ENCODE assay signal across 9 cellular contexts in the genomic region with DNA sequence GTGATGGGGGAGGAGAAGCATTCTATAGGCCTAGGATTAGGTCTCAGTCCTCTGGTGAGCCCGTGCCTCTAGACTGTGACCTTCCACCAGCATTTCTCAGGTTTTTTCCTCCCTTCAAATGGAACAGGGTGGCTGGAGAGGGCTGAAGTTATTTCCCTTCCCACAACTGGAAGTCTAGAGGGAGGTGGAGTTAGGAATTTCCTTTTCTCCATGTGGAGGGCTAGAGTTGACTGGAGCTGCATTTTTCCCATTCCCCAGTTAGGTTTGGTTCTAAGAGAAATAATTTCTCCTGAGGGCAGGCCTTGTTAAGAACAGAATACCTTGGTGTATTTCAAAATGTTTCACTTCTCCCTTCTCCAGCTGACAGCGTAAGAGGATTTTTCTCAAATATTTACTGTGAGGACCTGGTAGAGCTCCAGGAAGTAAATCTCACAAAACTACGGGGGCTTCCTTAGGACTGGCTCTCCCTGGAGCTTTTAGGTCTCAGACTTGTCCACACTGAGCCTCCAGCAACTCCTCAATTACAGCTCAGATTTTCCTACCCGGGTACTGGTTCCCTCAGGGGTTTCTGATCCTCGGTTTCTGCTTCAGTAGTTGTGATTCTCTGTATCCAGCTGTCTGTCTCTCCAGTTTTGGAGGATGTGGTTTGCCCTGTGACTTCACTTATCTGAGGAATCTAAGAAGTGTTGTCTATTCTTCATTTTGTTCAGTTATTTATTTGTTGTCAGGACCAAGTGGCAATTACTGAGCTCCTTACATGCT. TPM values are rescaled to one million over a fixed set of nuclear protein-coding genes. Genes with fewer than 3 reads are reported as not detected.
DNase-seq lines count a peak whose midpoint lies in the region; ATAC-seq, FAIRE-seq and TF ChIP-seq lines count a peak whose summit lies in the region.
"Had no signal": no experiment of that assay in that cellular context is flagged by ENCODE, and none has a peak within 500 bp of the region (broad histone marks: within the 10 kb centered on the region; RNA-seq: fewer than 3 reads in every experiment).

No MANE protein-coding gene starts in this region.

- POLR2A ChIA-PET in endothelial cell of umbilical vein (lab: Charles Lee) = interaction anchor here (1.1 kb wide), 1 partner anchor 10 kb away, joined by 4 read pairs; no protein-coding TSS in a partner anchor
- POLR2A ChIA-PET in HEK293T (lab: Yijun Ruan, JAX) = interaction anchor here (0.9 to 2.0 kb wide), 2 partner anchors 61 to 115 kb away, joined by 3 to 7 read pairs; no protein-coding TSS in a partner anchor

- BruUV-seq in endothelial cell of umbilical vein (replicated peaks; lab: Mats Ljungman, UMichigan) = no TSS peak

- CTCF ChIA-PET in endothelial cell of umbilical vein (lab: Charles Lee) = interaction anchor here (0.6 to 1.8 kb wide), 13 partner anchors 9 to 357 kb away, joined by 3 to 9 read pairs (median 3); no protein-coding TSS in a partner anchor
- CTCF ChIA-PET in HEK293T (lab: Yijun Ruan, JAX) = no interaction called here

- TF ChIP-seq POLR2A in endothelial cell of umbilical vein (IDR thresholded peaks at IDR 0.05; ENCODE audit: low read depth, low read length) (no peak), gastrocnemius medialis (IDR thresholded peaks at IDR 0.05) (no peak)

- H4K20me1 ChIP-seq in endothelial cell of umbilical vein (replicated peaks; ENCODE audit: control insufficient read depth, extremely low read depth, insufficient read depth, low read length) = peaks cover 2% of the 10 kb centered on the region

- FAIRE-seq in RCC 7860 (lab: Jason Lieb, UNC) (peak; percentile 85), endothelial cell of umbilical vein (lab: Jason Lieb, UNC) (no peak)

- no peaks in the 10 kb centered on the region for H3K27me3 ChIP-seq in endothelial cell of umbilical vein (ENCODE audit: control insufficient read depth in 2 of 2, insufficient read depth in 2 of 2, low read length in 2 of 2)
- H3K27me3 ChIP-seq in gastrocnemius medialis = no peaks in the 10 kb centered on the region

- dilution Hi-C loops in endothelial cell of umbilical vein (cut with MboI; ENCODE audit: extremely low pct_ligation_motif_present, low sequenced_read_pairs) = no loop called here

- intact Hi-C loops in endothelial cell of umbilical vein (cut with micrococcal nuclease) = no loop called here
- intact Hi-C loops in gastrocnemius medialis (cut with DNase I; ENCODE audit: low total_unique reads) = loop anchor here (2.0 kb wide), 1 partner anchor 18 kb away; no protein-coding TSS in a partner anchor

- H2AFZ ChIP-seq in endothelial cell of umbilical vein (ENCODE audit: low read depth, low read length) = no peak overlapping the region

- DNase-seq in DMS 273 (lab: John Stamatoyannopoulos, UW; ENCODE audit: unreplicated experiment) (peak; percentile 7), DMS 273 treated with DMSO at 0.1 percent for 48 hours (lab: John Stamatoyannopoulos, UW) (no peak), RCC 7860 (ENCODE audit: low spot score) (peak; percentile 65), endothelial cell of umbilical vein (ENCODE audit: low read depth, low spot score) (peak; percentile 49), gastrocnemius medialis (no peak), HEK293T (ENCODE audit: extremely low spot score) (no peak), GM20000 (ENCODE audit: low spot score) (no peak)

- H3K4me2 ChIP-seq in endothelial cell of umbilical vein (ENCODE audit: insufficient read depth, low read length) = peak overlapping the region; percentile 27

- H3K36me3 ChIP-seq in endothelial cell of umbilical vein (ENCODE audit: control insufficient read depth in 2 of 2, extremely low read depth in 1 of 2, insufficient read depth in 2 of 2, low read length in 2 of 2) (no peaks in the 10 kb centered on the region), gastrocnemius medialis (no peaks in the 10 kb centered on the region)

- ATAC-seq in gastrocnemius medialis (no peak), GM21526 (IDR thresholded peaks at IDR 0.05; ENCODE audit: low FRiP score, unreplicated experiment) (no peak)

- H3K4me1 ChIP-seq in endothelial cell of umbilical vein (ENCODE audit: control insufficient read depth, extremely low read depth, insufficient read depth, low read length) = peaks cover 16% of the 10 kb centered on the region
- H3K4me1 ChIP-seq in gastrocnemius medialis = peaks cover 47 to 56% of the 10 kb centered on the region in 2 donors

- no peak for TF ChIP-seq CTCF in endothelial cell of umbilical vein (IDR thresholded peaks at IDR 0.05; ENCODE audit: extremely low read depth in 1 of 2, insufficient read depth in 1 of 2, low read depth in 1 of 2, low read length in 2 of 2)
- no peak for TF ChIP-seq CTCF in gastrocnemius medialis (IDR thresholded peaks at IDR 0.05 in 4 of 5, conservative IDR thresholded peaks at IDR 0.05 in 1 of 5)
- TF ChIP-seq CTCF in GM20000 (IDR thresholded peaks at IDR 0.05; ENCODE audit: extremely low read depth, missing control alignments) = no peak

- H3K9ac ChIP-seq in endothelial cell of umbilical vein (replicated peaks; ENCODE audit: extremely low read depth, insufficient read depth, low read length) = no peak overlapping the region

- in situ Hi-C loops in gastrocnemius medialis (cut with MboI; ENCODE audit: low sequenced_read_pairs in 4 of 4) = loop anchor here in 2 of 4 donors (5.0 to 25.0 kb wide), 3 partner anchors 48 to 197 kb away; partner anchors contain the start of gene JMJD1C (in 1 of the 2)

- peaks cover 92% of the 10 kb centered on the region for H3K79me2 ChIP-seq in endothelial cell of umbilical vein (ENCODE audit: control insufficient read depth, insufficient read depth, low read length)

- no peak overlapping the region for H3K27ac ChIP-seq in endothelial cell of umbilical vein (ENCODE audit: insufficient read depth, low read depth, low read length)
- peak overlapping the region; percentile 34 to 68 (median 63) for H3K27ac ChIP-seq in gastrocnemius medialis
- H3K27ac ChIP-seq: 22Rv1 had no signal

- no peaks in the 10 kb centered on the region for H3K9me1 ChIP-seq in endothelial cell of umbilical vein (replicated peaks; ENCODE audit: control insufficient read depth, extremely low read depth, insufficient read depth, low read length)

- H3K9me3 ChIP-seq in endothelial cell of umbilical vein (replicated peaks; ENCODE audit: control insufficient read depth, insufficient read depth, low read length) (no peaks in the 10 kb centered on the region), gastrocnemius medialis (no peaks in the 10 kb centered on the region)

- H3K4me3 ChIP-seq in endothelial cell of umbilical vein (replicated peaks in 1 of 3; ENCODE audit: insufficient read depth in 1 of 3, low read depth in 1 of 3, low read length in 3 of 3) (no peak overlapping the region), gastrocnemius medialis (peak overlapping the region in 1 of 4 donors; percentile 15)

TF ChIP-seq in endothelial cell of umbilical vein, 7 proteins besides CTCF, POLR2A, EP300 and RAD21:
- TF ChIP-seq EZH2 (IDR thresholded peaks at IDR 0.05; ENCODE audit: borderline replicate concordance, low read depth, low read length, severe bottlenecking) = no peak
- TF ChIP-seq GATA2 (IDR thresholded peaks at IDR 0.05; ENCODE audit: insufficient read depth, insufficient read length, low read depth, low read length) = peak; percentile 11
- TF ChIP-seq, protein P1, sequence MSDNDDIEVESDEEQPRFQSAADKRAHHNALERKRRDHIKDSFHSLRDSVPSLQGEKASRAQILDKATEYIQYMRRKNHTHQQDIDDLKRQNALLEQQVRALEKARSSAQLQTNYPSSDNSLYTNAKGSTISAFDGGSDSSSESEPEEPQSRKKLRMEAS (IDR thresholded peaks at IDR 0.05; ENCODE audit: insufficient read depth, insufficient read length) = no peak
TF ChIP-seq in endothelial cell of umbilical vein: peak in this region for 1.

TF ChIP-seq in HEK293T, 16 proteins besides CTCF, POLR2A, EP300 and RAD21 (continues in another document):
- TF ChIP-seq TARDBP (IDR thresholded peaks at IDR 0.05) (no peak), ELF4 (IDR thresholded peaks at IDR 0.05) (no peak), HDGF (IDR thresholded peaks at IDR 0.05; ENCODE audit: borderline replicate concordance) (no peak), FOXM1 (IDR thresholded peaks at IDR 0.05; ENCODE audit: borderline replicate concordance) (no peak), ZNF384 (IDR thresholded peaks at IDR 0.05) (no peak), FOXK2 (IDR thresholded peaks at IDR 0.05) (no peak), BHLHE40 (IDR thresholded peaks at IDR 0.05; ENCODE audit: borderline replicate concordance) (no peak), SP1 (IDR thresholded peaks at IDR 0.05) (no peak), PKNOX1 (IDR thresholded peaks at IDR 0.05) (no peak), NFRKB (IDR thresholded peaks at IDR 0.05) (no peak)

RNA-seq across cellular contexts. Expression of gene REEP3, which starts 6.0 kb away (rescaled TPM):
- total RNA-seq in endothelial cell of umbilical vein = 48.3 and 56.6 TPM in 2 replicates
- polyA plus RNA-seq in endothelial cell of umbilical vein = 10.6 and 12.3 TPM in 2 replicates
- polyA plus RNA-seq in endothelial cell of umbilical vein (2011; cell fraction: cytosol; rRNA removed) = 18.7 and 19.0 TPM in 2 replicates
- polyA plus RNA-seq in endothelial cell of umbilical vein (2011; cell fraction: nucleus; rRNA removed) = 8.5 and 10.6 TPM in 2 replicates
- polyA plus RNA-seq in endothelial cell of umbilical vein (2012) = 22.5 and 25.9 TPM in 2 replicates
- 12.8 and 13.7 TPM in 2 replicates for polyA minus RNA-seq in endothelial cell of umbilical vein
- 7.6 TPM for polyA minus RNA-seq in endothelial cell of umbilical vein (2011; cell fraction: cytosol; rRNA and poly(A)+ RNA removed)
- 7.2 and 10.0 TPM in 2 replicates for polyA minus RNA-seq in endothelial cell of umbilical vein (2011; cell fraction: nucleus; rRNA and poly(A)+ RNA removed)
- 10 to 100 TPM; 22.8 to 36.7 (median 32.1) TPM for total RNA-seq in gastrocnemius medialis

RNA-seq across cellular contexts. Expression of gene JMJD1C, which starts 49.4 kb away (rescaled TPM):
- 93.3 and 97.1 TPM in 2 replicates for total RNA-seq in endothelial cell of umbilical vein
- polyA plus RNA-seq in endothelial cell of umbilical vein = 23.9 and 32.1 TPM in 2 replicates
- 20.4 and 23.2 TPM in 2 replicates for polyA plus RNA-seq in endothelial cell of umbilical vein (2011; cell fraction: cytosol; rRNA removed)
- polyA plus RNA-seq in endothelial cell of umbilical vein (2011; cell fraction: nucleus; rRNA removed) = 175 and 198 TPM in 2 replicates
- 45.5 and 51.5 TPM in 2 replicates for polyA plus RNA-seq in endothelial cell of umbilical vein (2012)
- polyA minus RNA-seq in endothelial cell of umbilical vein = 237 and 240 TPM in 2 replicates
- 19.2 TPM for polyA minus RNA-seq in endothelial cell of umbilical vein (2011; cell fraction: cytosol; rRNA and poly(A)+ RNA removed)
- polyA minus RNA-seq in endothelial cell of umbilical vein (2011; cell fraction: nucleus; rRNA and poly(A)+ RNA removed) = 547 and 808 TPM in 2 replicates
- total RNA-seq in gastrocnemius medialis = 10 to 100 TPM; 22.5 to 74.1 (median 46.9) TPM

Comparison
In these comparisons a context has a peak if more than half of its experiments do, and no peak if none do; other contexts are left out.
1. DNase-seq: peak in DMS 273 (single experiment), RCC 7860 (single experiment) and endothelial cell of umbilical vein (single experiment); none in DMS 273 treated with DMSO at 0.1 percent for 48 hours (single experiment), gastrocnemius medialis (0 of 2), HEK293T (single experiment) and GM20000 (single experiment).